ENCODE assay signal across 19 cellular contexts in genomic region chr13:37884026-37884425, GRCh38. TPM values are rescaled to one million over a fixed set of nuclear protein-coding genes. Genes with fewer than 3 reads are reported as not detected.
A peak's percentile ranks its signal among the peaks of the same experiment; 100 is the strongest.
DNase-seq lines count a peak whose midpoint lies in the region; ATAC-seq, FAIRE-seq and TF ChIP-seq lines count a peak whose summit lies in the region.
"Had no signal": no experiment of that assay in that cellular context is flagged by ENCODE, and none has a peak within 500 bp of the region (broad histone marks: within the 10 kb centered on the region; RNA-seq: fewer than 3 reads in every experiment).

No MANE protein-coding gene starts in this region.

- H3K27me3 Mint-ChIP-seq in osteocyte (ENCODE audit: unreplicated experiment): no peaks in the 10 kb centered on the region
- H3K27me3 Mint-ChIP-seq: CD4-positive, alpha-beta T cell had no signal

- peak overlapping the region; percentile 33 for H3K27ac Mint-ChIP-seq in osteocyte (ENCODE audit: unreplicated experiment)
- H3K27ac Mint-ChIP-seq: CD4-positive, alpha-beta T cell had no signal

- intact Hi-C loops in left colon (cut with DNase I, micrococcal nuclease): no loop called here

- no peak for ATAC-seq in left colon
- ATAC-seq: GM12878, HCT116 had no signal

- peaks cover 20% of the 10 kb centered on the region for H3K4me1 Mint-ChIP-seq in osteocyte (ENCODE audit: unreplicated experiment)

- H3K4me3 Mint-ChIP-seq in osteocyte (ENCODE audit: unreplicated experiment): no peak overlapping the region
- H3K4me3 Mint-ChIP-seq: CD4-positive, alpha-beta T cell had no signal

- peak overlapping the region in 1 of 2 donors; percentile 20 for H3K27ac ChIP-seq in coronary artery
- H3K27ac ChIP-seq: C4-2B had no signal

- DNase-seq in astrocyte of the hippocampus (ENCODE audit: low read depth, low spot score) (peak; percentile 3), coronary artery (ENCODE audit: low spot score) (no peak), osteocyte (ENCODE audit: extremely low spot score, unreplicated experiment) (no peak), SKM-1 (lab: John Stamatoyannopoulos, UW; ENCODE audit: unreplicated experiment) (no peak), left colon (no peak), urothelium cell line (ENCODE audit: low spot score) (no peak)
- DNase-seq: BE2C; CD4-positive, alpha-beta T cell; DMS153; DMS79; GF-D8; GOT3; H7; HFFc6; IMR-90 had no signal

- no peaks in the 10 kb centered on the region for H3K9me3 Mint-ChIP-seq in osteocyte (ENCODE audit: unreplicated experiment)
- H3K9me3 Mint-ChIP-seq: CD4-positive, alpha-beta T cell; HFFc6 had no signal

- H3K36me3 Mint-ChIP-seq in osteocyte (ENCODE audit: unreplicated experiment): no peaks in the 10 kb centered on the region

- TF ChIP-seq CTCF in coronary artery (IDR thresholded peaks at IDR 0.05) (no peak), osteocyte (IDR thresholded peaks at IDR 0.05) (no peak)

- no peak for FAIRE-seq in urothelium cell line (lab: Jason Lieb, UNC)
- FAIRE-seq: GM12878, HTR-8/SVneo had no signal

- H3K4me3 ChIP-seq in coronary artery: peak overlapping the region; percentile 11
- H3K4me3 ChIP-seq: GM12878 had no signal

RNA-seq across cellular contexts. Expression of gene TRPC4, which starts 14.5 kb away (rescaled TPM):
- total RNA-seq in osteocyte: 6.3 and 6.8 TPM in 2 replicates
- under 1 TPM; 0.24 to 0.56 TPM for total RNA-seq in left colon
- total RNA-seq: CD4-positive, alpha-beta T cell; GM12878 had no signal
